ENCODE assay signal across 14 cellular contexts in genomic region chr1:203667616-203668015, GRCh38. TPM values are rescaled to one million over a fixed set of nuclear protein-coding genes. Genes with fewer than 3 reads are reported as not detected.
DNase-seq lines count a peak whose midpoint lies in the region; ATAC-seq and TF ChIP-seq lines count a peak whose summit lies in the region.
"Had no signal": no experiment of that assay in that cellular context is flagged by ENCODE, and none has a peak within 500 bp of the region (broad histone marks: within the 10 kb centered on the region; RNA-seq: fewer than 3 reads in every experiment).

No MANE protein-coding gene starts in this region.

- no peak overlapping the region for H3K27ac Mint-ChIP-seq in MCF 10A (ENCODE audit: low read depth, unreplicated experiment)
- H3K27ac Mint-ChIP-seq: dendritic cell treated with granulocyte-macrophage colony-stimulating factor and Interleukin-4, amounts not matched to agents 40 ng/mL and 50 ng/mL, for 4 days had no signal

- H3K27ac ChIP-seq in breast epithelium, result peak overlapping the region; percentile 26 to 78
- peak overlapping the region; percentile 17 for H3K27ac ChIP-seq in osteoblast (ENCODE audit: low read depth, low read length)
- H3K27ac ChIP-seq in aorta (ENCODE audit: low read depth in 1 of 2, low read length in 2 of 2), result peak overlapping the region; percentile 68 to 69
- peak overlapping the region in 1 of 8 donors; percentile 16 for H3K27ac ChIP-seq in spleen

- 0 to 4% methylated on average over 6 of the region's 6 CpGs for WGBS in aorta, 2 donors
- 55 to 80% (median 65%) methylated on average over 6 of the region's 6 CpGs for WGBS in spleen, 5 donors

- H3K27me3 ChIP-seq in breast epithelium (no peaks in the 10 kb centered on the region), osteoblast (ENCODE audit: insufficient read depth, low read length) (no peaks in the 10 kb centered on the region), aorta (ENCODE audit: control insufficient read depth in 1 of 2, insufficient read depth in 2 of 2, low read length in 1 of 2) (no peaks in the 10 kb centered on the region), spleen (replicated peaks in 1 of 7) (no peaks in the 10 kb centered on the region)

- H3K4me3 ChIP-seq in breast epithelium (no peak overlapping the region), fibroblast of villous mesenchyme (ENCODE audit: low read depth, low read length) (no peak overlapping the region), osteoblast (ENCODE audit: insufficient read depth, low read length) (no peak overlapping the region), aorta (ENCODE audit: low read length in 2 of 2) (no peak overlapping the region), spleen (no peak overlapping the region)

- H3K4me1 Mint-ChIP-seq in MCF 10A (ENCODE audit: insufficient read depth, unreplicated experiment), result peaks cover 17% of the 10 kb centered on the region

- H3K4me3 Mint-ChIP-seq in MCF 10A (ENCODE audit: unreplicated experiment), result no peak overlapping the region
- H3K4me3 Mint-ChIP-seq: dendritic cell treated with granulocyte-macrophage colony-stimulating factor and Interleukin-4, amounts not matched to agents 40 ng/mL and 50 ng/mL, for 4 days; naive B cell had no signal

- no peaks in the 10 kb centered on the region for H3K27me3 Mint-ChIP-seq in MCF 10A (ENCODE audit: insufficient read depth, unreplicated experiment)
- H3K27me3 Mint-ChIP-seq: dendritic cell treated with granulocyte-macrophage colony-stimulating factor and Interleukin-4, amounts not matched to agents 40 ng/mL and 50 ng/mL, for 4 days; naive B cell had no signal

- peaks cover 0 to 2% of the 10 kb centered on the region in 2 donors for H3K4me1 ChIP-seq in breast epithelium
- peaks cover 60% of the 10 kb centered on the region for H3K4me1 ChIP-seq in osteoblast (ENCODE audit: insufficient read depth, low read length)
- H3K4me1 ChIP-seq in aorta (ENCODE audit: control insufficient read depth in 1 of 2, insufficient read depth in 2 of 2, low read length in 2 of 2), result peaks cover 2 to 13% of the 10 kb centered on the region in 2 donors
- peaks cover 5 to 71% (median 24%) of the 10 kb centered on the region in 6 donors for H3K4me1 ChIP-seq in spleen

- no peaks in the 10 kb centered on the region for H3K36me3 ChIP-seq in breast epithelium
- peaks cover 5% of the 10 kb centered on the region for H3K36me3 ChIP-seq in osteoblast (ENCODE audit: insufficient read depth, low read length)
- H3K36me3 ChIP-seq in aorta (ENCODE audit: control insufficient read depth in 1 of 2, insufficient read depth in 2 of 2, low read length in 1 of 2), result no peaks in the 10 kb centered on the region
- H3K36me3 ChIP-seq in spleen, result peaks cover 0 to 4% (median 0%) of the 10 kb centered on the region in 6 donors

- POLR2A ChIA-PET in MCF 10A (lab: Yijun Ruan, JAX), result interaction anchor here (0.6 to 2.3 kb wide), 6 partner anchors 18 to 378 kb away, joined by 3 to 10 read pairs (median 4); no protein-coding TSS in a partner anchor

- peaks cover 62% of the 10 kb centered on the region for H4K20me1 ChIP-seq in osteoblast (ENCODE audit: insufficient read depth, low read length)

- no peak overlapping the region for H3K4me2 ChIP-seq in osteoblast (ENCODE audit: insufficient read depth, low read length)

- H3K9me3 Mint-ChIP-seq in MCF 10A (ENCODE audit: unreplicated experiment), result no peaks in the 10 kb centered on the region
- H3K9me3 Mint-ChIP-seq: dendritic cell treated with granulocyte-macrophage colony-stimulating factor and Interleukin-4, amounts not matched to agents 40 ng/mL and 50 ng/mL, for 4 days; naive B cell had no signal

- DNase-seq in breast epithelium (ENCODE audit: low spot score in 2 of 2), result no peak
- no peak for DNase-seq in MCF 10A (ENCODE audit: unreplicated experiment)
- peak; percentile 58 for DNase-seq in fibroblast of villous mesenchyme (ENCODE audit: low read depth)
- no peak for DNase-seq in osteoblast (ENCODE audit: insufficient read length, low spot score, missing footprints)
- DNase-seq in aorta, result peak; percentile 70 to 83
- no peak for DNase-seq in DMS153 (lab: John Stamatoyannopoulos, UW)
- no peak for DNase-seq in spleen
- no peak for DNase-seq in GDM1 (lab: John Stamatoyannopoulos, UW)
- DNase-seq: activated gamma-delta T cell treated with Interleukin-2 at 50 U/mL for 16 hours; GOT3; naive B cell; NCI-H2227 treated with DMSO at 0.1 percent for 48 hours; stimulated activated CD4-positive, alpha-beta T cell treated with anti-CD3 and anti-CD28 coated beads, Interleukin-2, amount 100 ng/mL, for 48 hours had no signal

- peaks cover 95% of the 10 kb centered on the region for H3K79me2 ChIP-seq in osteoblast (ENCODE audit: insufficient read depth, low read length)

- ATAC-seq in aorta (ENCODE audit: low FRiP score), result peak; percentile 79

- no peaks in the 10 kb centered on the region for H3K36me3 Mint-ChIP-seq in MCF 10A (ENCODE audit: insufficient read depth, unreplicated experiment)
- H3K36me3 Mint-ChIP-seq: naive B cell had no signal

- no peak for TF ChIP-seq POLR2A in breast epithelium (IDR thresholded peaks at IDR 0.05)
- TF ChIP-seq POLR2A in spleen (IDR thresholded peaks at IDR 0.05), result no peak

- TF ChIP-seq CTCF in breast epithelium (IDR thresholded peaks at IDR 0.05) (no peak), MCF 10A (IDR thresholded peaks at IDR 0.05; ENCODE audit: unreplicated experiment) (no peak), fibroblast of villous mesenchyme (IDR thresholded peaks at IDR 0.05; ENCODE audit: insufficient read depth, low read depth, low read length) (no peak), osteoblast (IDR thresholded peaks at IDR 0.05; ENCODE audit: extremely low read depth, low read depth, low read length) (no peak), spleen (IDR thresholded peaks at IDR 0.05 in 8 of 11, conservative IDR thresholded peaks at IDR 0.05 in 3 of 11) (no peak)

- CTCF ChIA-PET in MCF 10A (lab: Yijun Ruan, JAX), result interaction anchor here (0.6 to 2.2 kb wide), 7 partner anchors 13 to 328 kb away, joined by 3 to 12 read pairs (median 3); no protein-coding TSS in a partner anchor

- H2AFZ ChIP-seq in osteoblast (ENCODE audit: low read length), result no peak overlapping the region

- H3K9me3 ChIP-seq in breast epithelium (no peaks in the 10 kb centered on the region), osteoblast (ENCODE audit: low read depth, low read length) (no peaks in the 10 kb centered on the region), aorta (ENCODE audit: control insufficient read depth, low read length) (no peaks in the 10 kb centered on the region), spleen (no peaks in the 10 kb centered on the region)

- BruUV-seq in MCF 10A (replicated peaks; lab: Mats Ljungman, UMichigan), result no TSS peak

- intact Hi-C loops in breast epithelium (cut with DNase I; ENCODE audit: low total_unique reads), result no loop called here
- intact Hi-C loops in MCF 10A (cut with micrococcal nuclease), result no loop called here
- intact Hi-C loops in aorta (cut with DNase I), result no loop called here
- intact Hi-C loops in spleen (cut with DNase I; ENCODE audit: low total_unique reads), result no loop called here

RNA-seq across cellular contexts. Expression of gene ATP2B4, which starts 41.0 kb away (rescaled TPM):
- total RNA-seq in breast epithelium, result 10 to 100 TPM; 55.7 to 97.1 (median 59.1) TPM
- total RNA-seq in MCF 10A (2022), result 15.4 and 17.0 TPM in 2 replicates
- 135 and 214 TPM in 2 replicates for total RNA-seq in fibroblast of villous mesenchyme
- total RNA-seq in osteoblast, result 112 and 124 TPM in 2 replicates
- 100 to 1,000 TPM; 154 to 169 TPM for total RNA-seq in aorta
- 10 to 100 TPM; 15.2 to 67.8 TPM for polyA plus RNA-seq in aorta
- total RNA-seq in spleen, result 10 to 100 TPM; 34.5 to 78.5 (median 55.2) TPM
- 1 to 10 TPM; 6.2 to 8.6 (median 6.7) TPM for polyA plus RNA-seq in spleen

Comparison
In these comparisons a context has a peak if more than half of its experiments do, and no peak if none do; other contexts are left out.
1. DNase-seq: peak in fibroblast of villous mesenchyme (single experiment) and aorta (2 of 2); none in breast epithelium (0 of 2), MCF 10A (single experiment), osteoblast (single experiment), DMS153 (single experiment), spleen (single experiment) and GDM1 (single experiment).